Comparison of ENCODE assay signal across 8 cellular contexts in the genomic region with DNA sequence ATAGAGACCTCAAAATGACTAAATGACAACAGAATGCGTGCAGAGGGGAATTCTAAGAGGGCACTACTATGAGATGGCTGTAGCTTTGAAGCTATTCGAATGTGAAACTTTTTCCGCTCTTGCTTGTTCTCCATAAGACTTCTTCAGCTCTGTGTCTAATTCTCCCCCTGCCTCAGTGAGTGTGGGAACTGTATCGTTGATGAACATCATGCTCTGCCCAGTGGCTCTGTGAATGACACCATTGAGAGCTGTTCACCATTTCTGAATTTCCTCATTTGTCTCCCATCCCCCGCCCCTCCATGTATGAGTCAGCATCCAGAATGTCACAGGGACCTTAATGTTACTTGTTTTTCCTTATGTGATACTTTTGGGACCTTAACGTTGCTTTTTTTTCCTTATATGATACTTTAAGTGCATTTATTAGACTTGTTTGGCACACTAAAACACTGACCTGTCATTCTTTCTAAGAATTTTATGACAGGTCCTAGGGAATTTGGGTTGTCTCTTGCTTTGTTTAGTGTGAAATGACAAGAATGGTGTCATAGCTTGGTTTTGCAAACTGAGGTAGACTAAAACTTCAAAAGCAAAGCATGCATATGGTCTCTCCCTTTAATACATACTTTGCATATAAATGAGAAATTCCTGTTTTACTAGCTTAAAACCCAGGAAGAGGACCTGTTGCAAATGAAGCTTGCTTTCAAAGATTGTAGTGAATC.
DNase-seq lines count a peak whose midpoint lies in the region; ATAC-seq and TF ChIP-seq lines count a peak whose summit lies in the region.

No MANE protein-coding gene starts in this region.

- no peaks in the 10 kb centered on the region for H3K9me2 ChIP-seq in GM23338 (ENCODE audit: insufficient read depth)

- H3K27me3 Mint-ChIP-seq in GM23338 (ENCODE audit: insufficient read depth, low read depth, poor library complexity), result peaks cover under 1% of the 10 kb centered on the region
- H3K27me3 Mint-ChIP-seq in stimulated activated naive B cell treated with anti-CD40 and anti-IgM and Interleukin-4, amounts not matched to agents 10 μg/mL and 1 μg/mL and 100 μg/mL, for 72 hours, result peaks cover 5 to 15% of the 10 kb centered on the region in 2 donors

- H3K14ac ChIP-seq in neuronal stem cell (ENCODE audit: low read length), result no peak overlapping the region

- H3K23ac ChIP-seq in neuronal stem cell (ENCODE audit: low read depth, low read length, poor library complexity), result no peak overlapping the region

- H3K9me3 ChIP-seq in body of pancreas, result no peaks in the 10 kb centered on the region
- H3K9me3 ChIP-seq in neuronal stem cell (replicated peaks in 1 of 2; ENCODE audit: control insufficient read depth in 2 of 2, insufficient read depth in 1 of 2, low read depth in 1 of 2, low read length in 2 of 2), result peaks cover 0 to 12% of the 10 kb centered on the region in 2 donors

- no peaks in the 10 kb centered on the region for H4K20me1 ChIP-seq in GM23338 (replicated peaks; ENCODE audit: insufficient read depth)

- peak overlapping the region; percentile 43 for H3K4me3 Mint-ChIP-seq in GM23338
- H3K4me3 Mint-ChIP-seq in stimulated activated naive B cell treated with anti-CD40 and anti-IgM and Interleukin-4, amounts not matched to agents 10 μg/mL and 1 μg/mL and 100 μg/mL, for 72 hours, result peak overlapping the region; percentile 11 to 30

- TF ChIP-seq CTCF in GM12865 (IDR thresholded peaks at IDR 0.05; ENCODE audit: insufficient read depth, low read depth, low read length, missing control alignments), result no peak
- no peak for TF ChIP-seq CTCF in GM23338 (conservative IDR thresholded peaks at IDR 0.05; ENCODE audit: low read depth in 2 of 2)
- no peak for TF ChIP-seq CTCF in body of pancreas (IDR thresholded peaks at IDR 0.05)

- H3K4me2 ChIP-seq in GM23338, result peak overlapping the region; percentile 64
- H3K4me2 ChIP-seq in neuronal stem cell (ENCODE audit: insufficient read depth, low read length, poor library complexity, severe bottlenecking), result no peak overlapping the region

- peaks cover 27% of the 10 kb centered on the region; the same call in 2 of the 3 replicates for H3K36me3 Mint-ChIP-seq in GM23338 (ENCODE audit: low read depth)
- peaks cover 3 to 19% of the 10 kb centered on the region in 2 donors for H3K36me3 Mint-ChIP-seq in stimulated activated naive B cell treated with anti-CD40 and anti-IgM and Interleukin-4, amounts not matched to agents 10 μg/mL and 1 μg/mL and 100 μg/mL, for 72 hours

- H3K36me3 ChIP-seq in GM23338 (ENCODE audit: insufficient read depth) (no peaks in the 10 kb centered on the region), body of pancreas (replicated peaks in 1 of 2; ENCODE audit: insufficient read depth in 1 of 2, low read depth in 2 of 2) (no peaks in the 10 kb centered on the region), neuronal stem cell (replicated peaks in 1 of 2; ENCODE audit: control insufficient read depth in 2 of 2, insufficient read depth in 2 of 2, low read length in 2 of 2) (peaks cover 0 to 24% of the 10 kb centered on the region in 2 donors)

- H3K27ac Mint-ChIP-seq in GM23338, result peak overlapping the region; percentile 96
- H3K27ac Mint-ChIP-seq in stimulated activated naive B cell treated with anti-CD40 and anti-IgM and Interleukin-4, amounts not matched to agents 10 μg/mL and 1 μg/mL and 100 μg/mL, for 72 hours, result no peak overlapping the region

- peak; percentile 79 for DNase-seq in GM12865 (ENCODE audit: low read depth)
- no peak for DNase-seq in GM23338 (ENCODE audit: low spot score)
- peak; percentile 28 to 67 for DNase-seq in NOMO-1 (lab: John Stamatoyannopoulos, UW; ENCODE audit: unreplicated experiment in 2 of 2)
- peak; percentile 64 to 81 (median 71) for DNase-seq in body of pancreas
- peak; percentile 74 for DNase-seq in kidney tubule cell (ENCODE audit: low spot score)
- no peak for DNase-seq in stimulated activated naive B cell treated with anti-CD40 and anti-IgM and Interleukin-4, amounts not matched to agents 10 μg/mL and 1 μg/mL and 100 μg/mL, for 72 hours
- no peak for DNase-seq in NCI-H2107 (lab: John Stamatoyannopoulos, UW)
- no peak for DNase-seq in neuronal stem cell (ENCODE audit: low spot score)

- no peak overlapping the region for H4K8ac ChIP-seq in neuronal stem cell (ENCODE audit: low read depth, low read length)

- H3K27me3 ChIP-seq in GM23338 (ENCODE audit: insufficient read depth) (no peaks in the 10 kb centered on the region), body of pancreas (no peaks in the 10 kb centered on the region), neuronal stem cell (ENCODE audit: control insufficient read depth in 3 of 3, insufficient read depth in 3 of 3, low read depth in 1 of 3, low read length in 3 of 3) (no peaks in the 10 kb centered on the region)

- H2BK15ac ChIP-seq in neuronal stem cell (ENCODE audit: low read length), result no peak overlapping the region

- no peaks in the 10 kb centered on the region for H3K79me1 ChIP-seq in neuronal stem cell (ENCODE audit: low read depth, low read length)

- no peak overlapping the region for H2BK5ac ChIP-seq in neuronal stem cell (ENCODE audit: low read length)

- no peak overlapping the region for H3K9ac ChIP-seq in neuronal stem cell (ENCODE audit: low read depth, low read length, poor library complexity)

- peaks cover 47% of the 10 kb centered on the region for H3K79me2 ChIP-seq in GM23338 (replicated peaks; ENCODE audit: insufficient read depth)

- TF ChIP-seq POLR2A in body of pancreas (IDR thresholded peaks at IDR 0.05), result no peak

- H3K4me3 ChIP-seq in GM12865 (ENCODE audit: low read depth, low read length) (peak overlapping the region; percentile 25), GM23338 (peak overlapping the region; percentile 27), body of pancreas (no peak overlapping the region), neuronal stem cell (ENCODE audit: low read length in 2 of 2) (no peak overlapping the region)

- H2AFZ ChIP-seq in GM23338 (no peak overlapping the region), neuronal stem cell (ENCODE audit: low read length) (no peak overlapping the region)

- peaks cover 81% of the 10 kb centered on the region for H3K4me1 Mint-ChIP-seq in GM23338
- peaks cover 20 to 42% of the 10 kb centered on the region in 2 donors for H3K4me1 Mint-ChIP-seq in stimulated activated naive B cell treated with anti-CD40 and anti-IgM and Interleukin-4, amounts not matched to agents 10 μg/mL and 1 μg/mL and 100 μg/mL, for 72 hours

- 58 to 67% methylated on average over 6 of the region's 6 CpGs for WGBS in body of pancreas, 2 donors
- no CpG with 5 or more reads among the region's 6 CpGs for WGBS in neuronal stem cell (ENCODE audit: extremely low coverage in 2 of 2, insufficient read length in 2 of 2, insufficient replicate concordance in 1 of 2), 2 donors

- no peaks in the 10 kb centered on the region for H3K9me3 Mint-ChIP-seq in GM23338
- H3K9me3 Mint-ChIP-seq in stimulated activated naive B cell treated with anti-CD40 and anti-IgM and Interleukin-4, amounts not matched to agents 10 μg/mL and 1 μg/mL and 100 μg/mL, for 72 hours, result no peaks in the 10 kb centered on the region

- H2BK120ac ChIP-seq in neuronal stem cell (ENCODE audit: low read depth, low read length), result no peak overlapping the region

- peak overlapping the region; percentile 83 for H3K27ac ChIP-seq in GM23338 (ENCODE audit: low read depth)
- peak overlapping the region in 3 of 4 donors; percentile 69 to 76 (median 75) for H3K27ac ChIP-seq in body of pancreas
- H3K27ac ChIP-seq in neuronal stem cell (replicated peaks; ENCODE audit: low read length), result no peak overlapping the region

- no peak overlapping the region for H3K18ac ChIP-seq in neuronal stem cell (ENCODE audit: low read length)

- intact Hi-C loops in body of pancreas (cut with DNase I), result no loop called here

- H2BK12ac ChIP-seq in neuronal stem cell (ENCODE audit: low read length), result no peak overlapping the region

- no peak overlapping the region for H2AK5ac ChIP-seq in neuronal stem cell (ENCODE audit: low read depth, low read length)

- H3F3A ChIP-seq in GM23338 (replicated peaks; ENCODE audit: low read depth), result peaks cover 7% of the 10 kb centered on the region; the same call in 1 of the 2 replicates

- ATAC-seq in GM23338 (no peak; the same call in 2 of the 3 replicates), body of pancreas (peak; percentile 53)
- ATAC-seq in stimulated activated naive B cell treated with anti-CD40 and anti-IgM and Interleukin-4, amounts not matched to agents 10 μg/mL and 1 μg/mL and 100 μg/mL, for 72 hours (replicated peaks), result peak; percentile 23 to 30

- H3K4me1 ChIP-seq in GM23338 (ENCODE audit: insufficient read depth) (peaks cover 87% of the 10 kb centered on the region), body of pancreas (peaks cover 82% of the 10 kb centered on the region), neuronal stem cell (ENCODE audit: control insufficient read depth in 2 of 2, insufficient read depth in 1 of 2, low read depth in 1 of 2, low read length in 2 of 2) (peaks cover 16 to 45% of the 10 kb centered on the region in 2 donors)

- H3K4ac ChIP-seq in neuronal stem cell (ENCODE audit: low read length), result no peak overlapping the region

- no peak overlapping the region for H4K91ac ChIP-seq in neuronal stem cell (ENCODE audit: low read depth, low read length, poor library complexity)

TF ChIP-seq in GM23338, 12 proteins besides CTCF, POLR2A, EP300 and RAD21 (continues in another document):
- TF ChIP-seq, protein P1, sequence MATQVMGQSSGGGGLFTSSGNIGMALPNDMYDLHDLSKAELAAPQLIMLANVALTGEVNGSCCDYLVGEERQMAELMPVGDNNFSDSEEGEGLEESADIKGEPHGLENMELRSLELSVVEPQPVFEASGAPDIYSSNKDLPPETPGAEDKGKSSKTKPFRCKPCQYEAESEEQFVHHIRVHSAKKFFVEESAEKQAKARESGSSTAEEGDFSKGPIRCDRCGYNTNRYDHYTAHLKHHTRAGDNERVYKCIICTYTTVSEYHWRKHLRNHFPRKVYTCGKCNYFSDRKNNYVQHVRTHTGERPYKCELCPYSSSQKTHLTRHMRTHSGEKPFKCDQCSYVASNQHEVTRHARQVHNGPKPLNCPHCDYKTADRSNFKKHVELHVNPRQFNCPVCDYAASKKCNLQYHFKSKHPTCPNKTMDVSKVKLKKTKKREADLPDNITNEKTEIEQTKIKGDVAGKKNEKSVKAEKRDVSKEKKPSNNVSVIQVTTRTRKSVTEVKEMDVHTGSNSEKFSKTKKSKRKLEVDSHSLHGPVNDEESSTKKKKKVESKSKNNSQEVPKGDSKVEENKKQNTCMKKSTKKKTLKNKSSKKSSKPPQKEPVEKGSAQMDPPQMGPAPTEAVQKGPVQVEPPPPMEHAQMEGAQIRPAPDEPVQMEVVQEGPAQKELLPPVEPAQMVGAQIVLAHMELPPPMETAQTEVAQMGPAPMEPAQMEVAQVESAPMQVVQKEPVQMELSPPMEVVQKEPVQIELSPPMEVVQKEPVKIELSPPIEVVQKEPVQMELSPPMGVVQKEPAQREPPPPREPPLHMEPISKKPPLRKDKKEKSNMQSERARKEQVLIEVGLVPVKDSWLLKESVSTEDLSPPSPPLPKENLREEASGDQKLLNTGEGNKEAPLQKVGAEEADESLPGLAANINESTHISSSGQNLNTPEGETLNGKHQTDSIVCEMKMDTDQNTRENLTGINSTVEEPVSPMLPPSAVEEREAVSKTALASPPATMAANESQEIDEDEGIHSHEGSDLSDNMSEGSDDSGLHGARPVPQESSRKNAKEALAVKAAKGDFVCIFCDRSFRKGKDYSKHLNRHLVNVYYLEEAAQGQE (IDR thresholded peaks at IDR 0.05; ENCODE audit: unreplicated experiment), result no peak
- TF ChIP-seq CREB1 (CRISPR knock-in tag; IDR thresholded peaks at IDR 0.05; ENCODE audit: low read depth), result no peak

Comparison
In these comparisons a context has a peak if more than half of its experiments do, and no peak if none do; other contexts are left out.
1. DNase-seq: peak in GM12865 (single experiment), NOMO-1 (2 of 2), body of pancreas (4 of 4) and kidney tubule cell (single experiment); none in GM23338 (single experiment), stimulated activated naive B cell treated with anti-CD40 and anti-IgM and Interleukin-4, amounts not matched to agents 10 μg/mL and 1 μg/mL and 100 μg/mL, for 72 hours (single experiment), NCI-H2107 (single experiment) and neuronal stem cell (single experiment).
2. H3K4me3 ChIP-seq: peak in GM12865 (single experiment) and GM23338 (single experiment); none in body of pancreas (0 of 2) and neuronal stem cell (0 of 2).